1 cellular context compared by ENCODE assay signal in the genomic region with DNA sequence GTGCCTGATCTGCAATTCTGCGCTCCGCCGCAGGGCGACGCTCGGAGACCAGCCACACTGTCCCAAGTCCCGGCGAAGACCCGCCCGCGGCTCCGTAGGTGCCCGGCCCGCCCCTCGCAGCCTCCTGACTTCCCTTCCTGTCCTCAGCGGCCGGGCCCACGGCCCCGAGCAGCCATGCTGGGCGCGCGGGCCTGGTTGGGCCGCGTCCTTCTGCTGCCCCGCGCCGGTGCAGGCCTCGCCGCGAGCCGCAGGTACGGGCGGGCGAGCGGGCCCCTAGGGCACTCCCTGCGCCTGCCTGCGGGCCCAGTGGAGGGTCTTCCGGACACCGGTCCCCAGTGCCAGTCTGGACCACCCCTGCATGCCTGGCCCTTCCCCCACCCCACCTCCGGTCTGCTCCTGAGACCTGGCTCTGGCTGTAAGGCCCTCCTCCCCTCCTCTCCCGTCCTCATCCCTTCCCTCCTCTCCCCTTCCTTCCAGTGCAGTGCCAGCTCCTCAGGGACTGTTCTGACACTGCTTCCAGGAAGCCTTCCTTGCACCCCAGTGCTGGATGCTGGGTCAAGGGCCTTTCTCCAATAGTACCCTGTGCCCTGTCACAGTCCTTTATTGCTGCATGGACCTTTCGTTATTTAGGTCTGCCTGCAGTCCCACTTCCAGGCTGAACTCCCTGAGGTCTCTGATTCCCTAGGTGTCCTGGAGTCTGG.
TF ChIP-seq lines count a peak whose summit lies in the region.

A gene (plus strand): TSS at position 140 of the 701 bp plus-strand sequence. CDS start 35 bp downstream, at position 175.

TF ChIP-seq in A549, 52 proteins besides CTCF, POLR2A, EP300 and RAD21 (continued from another document):
- TF ChIP-seq, protein P1, sequence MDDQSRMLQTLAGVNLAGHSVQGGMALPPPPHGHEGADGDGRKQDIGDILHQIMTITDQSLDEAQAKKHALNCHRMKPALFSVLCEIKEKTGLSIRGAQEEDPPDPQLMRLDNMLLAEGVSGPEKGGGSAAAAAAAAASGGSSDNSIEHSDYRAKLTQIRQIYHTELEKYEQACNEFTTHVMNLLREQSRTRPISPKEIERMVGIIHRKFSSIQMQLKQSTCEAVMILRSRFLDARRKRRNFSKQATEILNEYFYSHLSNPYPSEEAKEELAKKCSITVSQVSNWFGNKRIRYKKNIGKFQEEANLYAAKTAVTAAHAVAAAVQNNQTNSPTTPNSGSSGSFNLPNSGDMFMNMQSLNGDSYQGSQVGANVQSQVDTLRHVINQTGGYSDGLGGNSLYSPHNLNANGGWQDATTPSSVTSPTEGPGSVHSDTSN (IDR thresholded peaks at IDR 0.05) = no peak
- TF ChIP-seq RCOR1 (IDR thresholded peaks at IDR 0.05; ENCODE audit: low read depth, low read length) (no peak), RFX5 (IDR thresholded peaks at IDR 0.05) (no peak), HOXB5 (CRISPR knock-in tag; IDR thresholded peaks at IDR 0.05) (no peak), HEYL (CRISPR knock-in tag; IDR thresholded peaks at IDR 0.05) (no peak), FOXS1 (CRISPR knock-in tag; IDR thresholded peaks at IDR 0.05) (no peak), FOSB (CRISPR knock-in tag; IDR thresholded peaks at IDR 0.05) (no peak), FOSL2 (IDR thresholded peaks at IDR 0.05) (no peak), FOSL2 (CRISPR knock-in tag; IDR thresholded peaks at IDR 0.05) (no peak), GATA3 (IDR thresholded peaks at IDR 0.05; ENCODE audit: borderline replicate concordance) (no peak), NPAS2 (CRISPR knock-in tag; IDR thresholded peaks at IDR 0.05; ENCODE audit: borderline replicate concordance) (no peak), MAZ (IDR thresholded peaks at IDR 0.05; ENCODE audit: borderline replicate concordance, low read depth, low read length) (no peak), SMC3 (IDR thresholded peaks at IDR 0.05) (peak; percentile 98), SREBF2 (IDR thresholded peaks at IDR 0.05) (no peak), CHD2 (IDR thresholded peaks at IDR 0.05; ENCODE audit: low read length, partially characterized antibody) (no peak), CBX2 (IDR thresholded peaks at IDR 0.05; ENCODE audit: borderline replicate concordance, low read depth) (no peak), ZNF302 (CRISPR knock-in tag; IDR thresholded peaks at IDR 0.05) (no peak), CEBPB (IDR thresholded peaks at IDR 0.05) (no peak), PHF8 (IDR thresholded peaks at IDR 0.05; ENCODE audit: borderline replicate concordance, low read depth) (peak; percentile 94), KDM1A (IDR thresholded peaks at IDR 0.05; ENCODE audit: low read depth) (no peak), HOXA7 (CRISPR knock-in tag; IDR thresholded peaks at IDR 0.05) (no peak), ESRRA (IDR thresholded peaks at IDR 0.05; ENCODE audit: borderline replicate concordance, low read length) (no peak), NFE2L2 (conservative IDR thresholded peaks at IDR 0.05; ENCODE audit: low read length) (no peak), CHD4 (IDR thresholded peaks at IDR 0.05; ENCODE audit: borderline replicate concordance) (no peak), RNF2 (IDR thresholded peaks at IDR 0.05; ENCODE audit: borderline replicate concordance, low read depth) (no peak), CBX8 (IDR thresholded peaks at IDR 0.05) (no peak), KDM5A (IDR thresholded peaks at IDR 0.05) (no peak), EHF (CRISPR knock-in tag; IDR thresholded peaks at IDR 0.05) (no peak), JUNB (IDR thresholded peaks at IDR 0.05) (no peak), POLR2AphosphoS2 (conservative IDR thresholded peaks at IDR 0.05; ENCODE audit: low read length) (no peak)
- TF ChIP-seq, protein P2, sequence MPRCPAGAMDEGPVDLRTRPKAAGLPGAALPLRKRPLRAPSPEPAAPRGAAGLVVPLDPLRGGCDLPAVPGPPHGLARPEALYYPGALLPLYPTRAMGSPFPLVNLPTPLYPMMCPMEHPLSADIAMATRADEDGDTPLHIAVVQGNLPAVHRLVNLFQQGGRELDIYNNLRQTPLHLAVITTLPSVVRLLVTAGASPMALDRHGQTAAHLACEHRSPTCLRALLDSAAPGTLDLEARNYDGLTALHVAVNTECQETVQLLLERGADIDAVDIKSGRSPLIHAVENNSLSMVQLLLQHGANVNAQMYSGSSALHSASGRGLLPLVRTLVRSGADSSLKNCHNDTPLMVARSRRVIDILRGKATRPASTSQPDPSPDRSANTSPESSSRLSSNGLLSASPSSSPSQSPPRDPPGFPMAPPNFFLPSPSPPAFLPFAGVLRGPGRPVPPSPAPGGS (IDR thresholded peaks at IDR 0.05) = peak; percentile 71; the same call in 1 of the 3 replicates
- TF ChIP-seq, protein P3, sequence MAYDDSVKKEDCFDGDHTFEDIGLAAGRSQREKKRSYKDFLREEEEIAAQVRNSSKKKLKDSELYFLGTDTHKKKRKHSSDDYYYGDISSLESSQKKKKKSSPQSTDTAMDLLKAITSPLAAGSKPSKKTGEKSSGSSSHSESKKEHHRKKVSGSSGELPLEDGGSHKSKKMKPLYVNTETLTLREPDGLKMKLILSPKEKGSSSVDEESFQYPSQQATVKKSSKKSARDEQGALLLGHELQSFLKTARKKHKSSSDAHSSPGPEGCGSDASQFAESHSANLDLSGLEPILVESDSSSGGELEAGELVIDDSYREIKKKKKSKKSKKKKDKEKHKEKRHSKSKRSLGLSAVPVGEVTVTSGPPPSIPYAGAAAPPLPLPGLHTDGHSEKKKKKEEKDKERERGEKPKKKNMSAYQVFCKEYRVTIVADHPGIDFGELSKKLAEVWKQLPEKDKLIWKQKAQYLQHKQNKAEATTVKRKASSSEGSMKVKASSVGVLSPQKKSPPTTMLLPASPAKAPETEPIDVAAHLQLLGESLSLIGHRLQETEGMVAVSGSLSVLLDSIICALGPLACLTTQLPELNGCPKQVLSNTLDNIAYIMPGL (CRISPR knock-in tag; IDR thresholded peaks at IDR 0.05; ENCODE audit: borderline replicate concordance) = no peak
- TF ChIP-seq, protein P4, sequence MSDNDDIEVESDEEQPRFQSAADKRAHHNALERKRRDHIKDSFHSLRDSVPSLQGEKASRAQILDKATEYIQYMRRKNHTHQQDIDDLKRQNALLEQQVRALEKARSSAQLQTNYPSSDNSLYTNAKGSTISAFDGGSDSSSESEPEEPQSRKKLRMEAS (IDR thresholded peaks at IDR 0.05) = peak; percentile 74
- TF ChIP-seq, protein P5, sequence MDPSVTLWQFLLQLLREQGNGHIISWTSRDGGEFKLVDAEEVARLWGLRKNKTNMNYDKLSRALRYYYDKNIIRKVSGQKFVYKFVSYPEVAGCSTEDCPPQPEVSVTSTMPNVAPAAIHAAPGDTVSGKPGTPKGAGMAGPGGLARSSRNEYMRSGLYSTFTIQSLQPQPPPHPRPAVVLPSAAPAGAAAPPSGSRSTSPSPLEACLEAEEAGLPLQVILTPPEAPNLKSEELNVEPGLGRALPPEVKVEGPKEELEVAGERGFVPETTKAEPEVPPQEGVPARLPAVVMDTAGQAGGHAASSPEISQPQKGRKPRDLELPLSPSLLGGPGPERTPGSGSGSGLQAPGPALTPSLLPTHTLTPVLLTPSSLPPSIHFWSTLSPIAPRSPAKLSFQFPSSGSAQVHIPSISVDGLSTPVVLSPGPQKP (IDR thresholded peaks at IDR 0.05; ENCODE audit: low read depth, low read length) = no peak
- TF ChIP-seq, protein P6, sequence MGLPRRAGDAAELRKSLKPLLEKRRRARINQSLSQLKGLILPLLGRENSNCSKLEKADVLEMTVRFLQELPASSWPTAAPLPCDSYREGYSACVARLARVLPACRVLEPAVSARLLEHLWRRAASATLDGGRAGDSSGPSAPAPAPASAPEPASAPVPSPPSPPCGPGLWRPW (IDR thresholded peaks at IDR 0.05) = no peak
- TF ChIP-seq, protein P7, sequence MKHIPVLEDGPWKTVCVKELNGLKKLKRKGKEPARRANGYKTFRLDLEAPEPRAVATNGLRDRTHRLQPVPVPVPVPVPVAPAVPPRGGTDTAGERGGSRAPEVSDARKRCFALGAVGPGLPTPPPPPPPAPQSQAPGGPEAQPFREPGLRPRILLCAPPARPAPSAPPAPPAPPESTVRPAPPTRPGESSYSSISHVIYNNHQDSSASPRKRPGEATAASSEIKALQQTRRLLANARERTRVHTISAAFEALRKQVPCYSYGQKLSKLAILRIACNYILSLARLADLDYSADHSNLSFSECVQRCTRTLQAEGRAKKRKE (CRISPR knock-in tag; IDR thresholded peaks at IDR 0.05; ENCODE audit: low read depth) = no peak
- TF ChIP-seq, protein P8, sequence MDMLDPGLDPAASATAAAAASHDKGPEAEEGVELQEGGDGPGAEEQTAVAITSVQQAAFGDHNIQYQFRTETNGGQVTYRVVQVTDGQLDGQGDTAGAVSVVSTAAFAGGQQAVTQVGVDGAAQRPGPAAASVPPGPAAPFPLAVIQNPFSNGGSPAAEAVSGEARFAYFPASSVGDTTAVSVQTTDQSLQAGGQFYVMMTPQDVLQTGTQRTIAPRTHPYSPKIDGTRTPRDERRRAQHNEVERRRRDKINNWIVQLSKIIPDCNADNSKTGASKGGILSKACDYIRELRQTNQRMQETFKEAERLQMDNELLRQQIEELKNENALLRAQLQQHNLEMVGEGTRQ (IDR thresholded peaks at IDR 0.05) = no peak
- TF ChIP-seq, protein P9, sequence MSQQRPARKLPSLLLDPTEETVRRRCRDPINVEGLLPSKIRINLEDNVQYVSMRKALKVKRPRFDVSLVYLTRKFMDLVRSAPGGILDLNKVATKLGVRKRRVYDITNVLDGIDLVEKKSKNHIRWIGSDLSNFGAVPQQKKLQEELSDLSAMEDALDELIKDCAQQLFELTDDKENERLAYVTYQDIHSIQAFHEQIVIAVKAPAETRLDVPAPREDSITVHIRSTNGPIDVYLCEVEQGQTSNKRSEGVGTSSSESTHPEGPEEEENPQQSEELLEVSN (IDR thresholded peaks at IDR 0.05; ENCODE audit: borderline replicate concordance, low read depth) = no peak
TF ChIP-seq in A549: peak in this region for 7.
